Comparison of ENCODE assay signal across 16 cellular contexts in genomic region chr20:49910340-49910706, GRCh38. TPM values are rescaled to one million over a fixed set of nuclear protein-coding genes. Genes with fewer than 3 reads are reported as not detected.
A peak's percentile ranks its signal among the peaks of the same experiment; 100 is the strongest.
DNase-seq lines count a peak whose midpoint lies in the region; ATAC-seq and TF ChIP-seq lines count a peak whose summit lies in the region.
"Had no signal": no experiment of that assay in that cellular context is flagged by ENCODE, and none has a peak within 500 bp of the region (broad histone marks: within the 10 kb centered on the region; RNA-seq: fewer than 3 reads in every experiment).

No MANE protein-coding gene starts in this region.

- H3K4me1 Mint-ChIP-seq in activated naive CD8-positive, alpha-beta T cell treated with anti-CD3 and anti-CD28 coated beads for 36 hours: peaks cover 22% of the 10 kb centered on the region
- H3K4me1 Mint-ChIP-seq in endodermal cell: peaks cover 13% of the 10 kb centered on the region

- no peak overlapping the region for H3K4me3 Mint-ChIP-seq in activated naive CD8-positive, alpha-beta T cell treated with anti-CD3 and anti-CD28 coated beads for 36 hours
- no peak overlapping the region for H3K4me3 Mint-ChIP-seq in endodermal cell
- H3K4me3 Mint-ChIP-seq: activated CD4-positive, alpha-beta T cell treated with anti-CD3 and anti-CD28 coated beads, Interleukin-2, amount 10 ng/mL, durations not matched to agents 7 days and 5 days; dendritic cell treated with granulocyte-macrophage colony-stimulating factor and Interleukin-4, amounts not matched to agents 40 ng/mL and 50 ng/mL, for 4 days had no signal

- H3K27me3 ChIP-seq in endodermal cell (ENCODE audit: control insufficient read depth, insufficient read depth, low read length, poor library complexity, severe bottlenecking) (no peaks in the 10 kb centered on the region), mucosa of rectum (ENCODE audit: control insufficient read depth in 2 of 2, insufficient read depth in 2 of 2, low read length in 2 of 2) (no peaks in the 10 kb centered on the region), MG63 (no peaks in the 10 kb centered on the region)
- H3K27me3 ChIP-seq: BE2C, tibial artery had no signal

- peaks cover 9% of the 10 kb centered on the region for H3K36me3 Mint-ChIP-seq in activated naive CD8-positive, alpha-beta T cell treated with anti-CD3 and anti-CD28 coated beads for 36 hours
- peaks cover 21% of the 10 kb centered on the region for H3K36me3 Mint-ChIP-seq in endodermal cell (ENCODE audit: low read depth)

- H3K4me3 ChIP-seq in endodermal cell (ENCODE audit: low read length): no peak overlapping the region
- peak overlapping the region; percentile 5 to 10 for H3K4me3 ChIP-seq in mucosa of rectum (ENCODE audit: low read length in 2 of 2)
- H3K4me3 ChIP-seq in MG63: no peak overlapping the region
- H3K4me3 ChIP-seq: tibial artery had no signal

- DNase-seq in activated naive CD8-positive, alpha-beta T cell treated with anti-CD3 and anti-CD28 coated beads for 36 hours: no peak
- DNase-seq in endodermal cell (no peak), substantia nigra (lab: John Stamatoyannopoulos, UW) (peak in 1 of 49 donors; percentile 55), MG63 (no peak), NCI-H2227 (lab: John Stamatoyannopoulos, UW; ENCODE audit: unreplicated experiment) (no peak)
- DNase-seq: activated CD4-positive, alpha-beta T cell treated with anti-CD3 and anti-CD28 coated beads, Interleukin-2, amount 10 ng/mL, durations not matched to agents 7 days and 5 days; MV-4-11; stimulated activated CD4-positive, alpha-beta T cell treated with anti-CD3 and anti-CD28 coated beads, Interleukin-4, amount 100 ng/mL, for 4 hours had no signal

- H3K36me3 ChIP-seq in endodermal cell (ENCODE audit: control insufficient read depth, insufficient read depth, low read length): peaks cover 35% of the 10 kb centered on the region
- peaks cover 29 to 32% of the 10 kb centered on the region in 2 donors for H3K36me3 ChIP-seq in mucosa of rectum (ENCODE audit: control insufficient read depth in 2 of 2, insufficient read depth in 2 of 2, low read length in 2 of 2)
- H3K36me3 ChIP-seq in MG63: peaks cover 50% of the 10 kb centered on the region

- H3K9ac ChIP-seq in endodermal cell (ENCODE audit: extremely low read depth, low read length, poor library complexity, severe bottlenecking) (no peak overlapping the region), mucosa of rectum (ENCODE audit: low read depth in 1 of 2, low read length in 2 of 2) (peak overlapping the region; percentile 44 to 65)

- WGBS in endodermal cell (ENCODE audit: insufficient coverage in 1 of 2, insufficient read length in 1 of 2), 2 experiments: 81 to 88% methylated on average over 3 to 4 of the region's 4 CpGs

- H3K4me1 ChIP-seq in endodermal cell (ENCODE audit: control insufficient read depth, insufficient read depth, low read length) (peaks cover 6% of the 10 kb centered on the region), mucosa of rectum (ENCODE audit: control insufficient read depth in 2 of 2, insufficient read depth in 2 of 2, low read length in 2 of 2) (peaks cover 36 to 60% of the 10 kb centered on the region in 2 donors)

- H3K27me3 Mint-ChIP-seq in activated naive CD8-positive, alpha-beta T cell treated with anti-CD3 and anti-CD28 coated beads for 36 hours: no peaks in the 10 kb centered on the region
- no peaks in the 10 kb centered on the region for H3K27me3 Mint-ChIP-seq in endodermal cell (ENCODE audit: insufficient read depth)
- H3K27me3 Mint-ChIP-seq: activated CD4-positive, alpha-beta T cell treated with anti-CD3 and anti-CD28 coated beads, Interleukin-2, amount 10 ng/mL, durations not matched to agents 7 days and 5 days; dendritic cell treated with granulocyte-macrophage colony-stimulating factor and Interleukin-4, amounts not matched to agents 40 ng/mL and 50 ng/mL, for 4 days had no signal

- ATAC-seq in HG02840 (IDR thresholded peaks at IDR 0.05; ENCODE audit: low FRiP score, unreplicated experiment) (no peak), GM21723 (IDR thresholded peaks at IDR 0.05; ENCODE audit: unreplicated experiment) (no peak)
- ATAC-seq: esophagus mucosa, Panc1 had no signal

- no peaks in the 10 kb centered on the region for H3K9me3 ChIP-seq in endodermal cell (ENCODE audit: control insufficient read depth, low read length)
- H3K9me3 ChIP-seq in mucosa of rectum (ENCODE audit: control insufficient read depth in 2 of 2, low read length in 2 of 2): no peaks in the 10 kb centered on the region
- H3K9me3 ChIP-seq in MG63: no peaks in the 10 kb centered on the region
- H3K9me3 ChIP-seq: BE2C, tibial artery had no signal

- H3K27ac Mint-ChIP-seq in activated naive CD8-positive, alpha-beta T cell treated with anti-CD3 and anti-CD28 coated beads for 36 hours: peak overlapping the region; percentile 9
- H3K27ac Mint-ChIP-seq in endodermal cell: peak overlapping the region; percentile 80
- H3K27ac Mint-ChIP-seq: dendritic cell treated with granulocyte-macrophage colony-stimulating factor and Interleukin-4, amounts not matched to agents 40 ng/mL and 50 ng/mL, for 4 days had no signal

- no peaks in the 10 kb centered on the region for H3K9me3 Mint-ChIP-seq in activated naive CD8-positive, alpha-beta T cell treated with anti-CD3 and anti-CD28 coated beads for 36 hours
- H3K9me3 Mint-ChIP-seq in endodermal cell: no peaks in the 10 kb centered on the region
- H3K9me3 Mint-ChIP-seq: activated CD4-positive, alpha-beta T cell treated with anti-CD3 and anti-CD28 coated beads, Interleukin-2, amount 10 ng/mL, durations not matched to agents 7 days and 5 days; dendritic cell treated with granulocyte-macrophage colony-stimulating factor and Interleukin-4, amounts not matched to agents 40 ng/mL and 50 ng/mL, for 4 days had no signal

- peak overlapping the region; percentile 62 for H3K27ac ChIP-seq in endodermal cell (ENCODE audit: low read depth, low read length)
- peak overlapping the region; percentile 81 to 83 for H3K27ac ChIP-seq in mucosa of rectum (ENCODE audit: low read depth in 2 of 2, low read length in 2 of 2)
- peak overlapping the region; percentile 71 for H3K27ac ChIP-seq in substantia nigra (ENCODE audit: low read depth, low read length, poor library complexity, severe bottlenecking)
- H3K27ac ChIP-seq: tibial artery had no signal

- no peak for TF ChIP-seq CTCF in endodermal cell (conservative IDR thresholded peaks at IDR 0.05)

RNA-seq across cellular contexts. Expression of gene SPATA2, which starts 5.0 kb away (rescaled TPM):
- 10 to 100 TPM; 11.2 to 11.6 TPM for total RNA-seq in activated naive CD8-positive, alpha-beta T cell treated with anti-CD3 and anti-CD28 coated beads for 36 hours
- 10 to 100 TPM in 1 of 2 donors, 1 to 10 TPM in 1; 8.6 to 10.4 TPM for total RNA-seq in endodermal cell
- polyA plus RNA-seq in endodermal cell (2013, experiment 1 of 2): 10.2 TPM
- polyA plus RNA-seq in endodermal cell (2013, experiment 2 of 2): 8.3 TPM
- 0.56 and 0.72 TPM in 2 replicates for total RNA-seq in MG63 (2014; rRNA removed; shearing (Covaris generic); ENCODE audit: low replicate concordance)

RNA-seq across cellular contexts. Expression of gene RNF114, which starts 25.9 kb away (rescaled TPM):
- total RNA-seq in activated naive CD8-positive, alpha-beta T cell treated with anti-CD3 and anti-CD28 coated beads for 36 hours: 10 to 100 TPM; 61.5 to 70.7 TPM
- 10 to 100 TPM; 48.8 to 52.5 TPM for total RNA-seq in endodermal cell
- 91.4 TPM for polyA plus RNA-seq in endodermal cell (2013, experiment 1 of 2)
- 92.1 TPM for polyA plus RNA-seq in endodermal cell (2013, experiment 2 of 2)
- total RNA-seq in MG63 (2014; rRNA removed; shearing (Covaris generic); ENCODE audit: low replicate concordance): 86.6 and 89.6 TPM in 2 replicates

Comparison
In these comparisons a context has a peak if more than half of its experiments do, and no peak if none do; other contexts are left out.
1. H3K4me3 ChIP-seq: peak in mucosa of rectum (2 of 2); none in endodermal cell (single experiment) and MG63 (single experiment).
2. Peak in every context shown above with its lines, with median percentiles within 50 percentile points of each other: H3K27ac ChIP-seq.